Comparison of ENCODE assay signal across 1 cellular context in the genomic region with DNA sequence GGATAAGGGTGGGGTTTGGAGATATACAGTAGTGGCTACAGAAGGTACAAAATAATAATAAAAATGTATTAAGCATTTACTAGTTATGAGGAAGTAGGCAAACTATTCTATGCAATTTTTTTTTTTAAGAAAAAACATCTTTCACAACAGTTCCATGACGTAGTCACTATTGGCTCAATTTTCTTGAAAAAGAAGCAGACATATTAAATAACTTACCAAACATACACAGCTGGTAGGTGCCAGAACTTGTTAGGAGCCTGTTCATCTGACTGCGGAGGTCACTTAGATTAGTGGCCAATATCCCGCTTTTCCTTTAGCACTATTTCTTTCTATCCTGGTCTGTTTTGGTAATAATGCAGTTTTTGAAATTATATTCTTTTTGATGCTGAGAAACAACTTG.
TF ChIP-seq lines count a peak whose summit lies in the region.

No MANE protein-coding gene starts in this region.

TF ChIP-seq in HepG2, 621 proteins besides CTCF, POLR2A, EP300 and RAD21 (continued from another document):
- TF ChIP-seq, protein P1, sequence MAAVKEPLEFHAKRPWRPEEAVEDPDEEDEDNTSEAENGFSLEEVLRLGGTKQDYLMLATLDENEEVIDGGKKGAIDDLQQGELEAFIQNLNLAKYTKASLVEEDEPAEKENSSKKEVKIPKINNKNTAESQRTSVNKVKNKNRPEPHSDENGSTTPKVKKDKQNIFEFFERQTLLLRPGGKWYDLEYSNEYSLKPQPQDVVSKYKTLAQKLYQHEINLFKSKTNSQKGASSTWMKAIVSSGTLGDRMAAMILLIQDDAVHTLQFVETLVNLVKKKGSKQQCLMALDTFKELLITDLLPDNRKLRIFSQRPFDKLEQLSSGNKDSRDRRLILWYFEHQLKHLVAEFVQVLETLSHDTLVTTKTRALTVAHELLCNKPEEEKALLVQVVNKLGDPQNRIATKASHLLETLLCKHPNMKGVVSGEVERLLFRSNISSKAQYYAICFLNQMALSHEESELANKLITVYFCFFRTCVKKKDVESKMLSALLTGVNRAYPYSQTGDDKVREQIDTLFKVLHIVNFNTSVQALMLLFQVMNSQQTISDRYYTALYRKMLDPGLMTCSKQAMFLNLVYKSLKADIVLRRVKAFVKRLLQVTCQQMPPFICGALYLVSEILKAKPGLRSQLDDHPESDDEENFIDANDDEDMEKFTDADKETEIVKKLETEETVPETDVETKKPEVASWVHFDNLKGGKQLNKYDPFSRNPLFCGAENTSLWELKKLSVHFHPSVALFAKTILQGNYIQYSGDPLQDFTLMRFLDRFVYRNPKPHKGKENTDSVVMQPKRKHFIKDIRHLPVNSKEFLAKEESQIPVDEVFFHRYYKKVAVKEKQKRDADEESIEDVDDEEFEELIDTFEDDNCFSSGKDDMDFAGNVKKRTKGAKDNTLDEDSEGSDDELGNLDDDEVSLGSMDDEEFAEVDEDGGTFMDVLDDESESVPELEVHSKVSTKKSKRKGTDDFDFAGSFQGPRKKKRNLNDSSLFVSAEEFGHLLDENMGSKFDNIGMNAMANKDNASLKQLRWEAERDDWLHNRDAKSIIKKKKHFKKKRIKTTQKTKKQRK (IDR thresholded peaks at IDR 0.05; ENCODE audit: low read length) = no peak
- TF ChIP-seq, protein P2, sequence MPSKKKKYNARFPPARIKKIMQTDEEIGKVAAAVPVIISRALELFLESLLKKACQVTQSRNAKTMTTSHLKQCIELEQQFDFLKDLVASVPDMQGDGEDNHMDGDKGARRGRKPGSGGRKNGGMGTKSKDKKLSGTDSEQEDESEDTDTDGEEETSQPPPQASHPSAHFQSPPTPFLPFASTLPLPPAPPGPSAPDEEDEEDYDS (CRISPR knock-in tag; IDR thresholded peaks at IDR 0.05) = no peak
- no peak for TF ChIP-seq ZNF296 (CRISPR knock-in tag; conservative IDR thresholded peaks at IDR 0.05)
- TF ChIP-seq KLF15 (CRISPR knock-in tag; IDR thresholded peaks at IDR 0.05; ENCODE audit: borderline replicate concordance) = no peak
- no peak for TF ChIP-seq ZNF569 (CRISPR knock-in tag; IDR thresholded peaks at IDR 0.05; ENCODE audit: borderline replicate concordance)
- no peak for TF ChIP-seq KLF13 (CRISPR knock-in tag; IDR thresholded peaks at IDR 0.05)
- no peak for TF ChIP-seq MTA3 (CRISPR knock-in tag; IDR thresholded peaks at IDR 0.05)
- no peak for TF ChIP-seq CC2D1A (CRISPR knock-in tag; IDR thresholded peaks at IDR 0.05)
- no peak for TF ChIP-seq GABPA (IDR thresholded peaks at IDR 0.05; ENCODE audit: low read depth, low read length)
- TF ChIP-seq GABPA (CRISPR knock-in tag; IDR thresholded peaks at IDR 0.05; ENCODE audit: low read depth) = no peak
- TF ChIP-seq NFRKB (IDR thresholded peaks at IDR 0.05) = no peak
- TF ChIP-seq ZNF549 (CRISPR knock-in tag; IDR thresholded peaks at IDR 0.05) = no peak
- TF ChIP-seq ZBTB8A (CRISPR knock-in tag; IDR thresholded peaks at IDR 0.05; ENCODE audit: borderline replicate concordance, low read depth) = no peak
- TF ChIP-seq ZNF34 (CRISPR knock-in tag; IDR thresholded peaks at IDR 0.05; ENCODE audit: borderline replicate concordance) = no peak
- no peak for TF ChIP-seq ARHGAP35 (CRISPR knock-in tag; IDR thresholded peaks at IDR 0.05; ENCODE audit: borderline replicate concordance)
- no peak for TF ChIP-seq ZNF292 (CRISPR knock-in tag; IDR thresholded peaks at IDR 0.05; ENCODE audit: borderline replicate concordance, low read depth)
- TF ChIP-seq SALL1 (CRISPR knock-in tag; IDR thresholded peaks at IDR 0.05) = no peak
- TF ChIP-seq, protein P3, sequence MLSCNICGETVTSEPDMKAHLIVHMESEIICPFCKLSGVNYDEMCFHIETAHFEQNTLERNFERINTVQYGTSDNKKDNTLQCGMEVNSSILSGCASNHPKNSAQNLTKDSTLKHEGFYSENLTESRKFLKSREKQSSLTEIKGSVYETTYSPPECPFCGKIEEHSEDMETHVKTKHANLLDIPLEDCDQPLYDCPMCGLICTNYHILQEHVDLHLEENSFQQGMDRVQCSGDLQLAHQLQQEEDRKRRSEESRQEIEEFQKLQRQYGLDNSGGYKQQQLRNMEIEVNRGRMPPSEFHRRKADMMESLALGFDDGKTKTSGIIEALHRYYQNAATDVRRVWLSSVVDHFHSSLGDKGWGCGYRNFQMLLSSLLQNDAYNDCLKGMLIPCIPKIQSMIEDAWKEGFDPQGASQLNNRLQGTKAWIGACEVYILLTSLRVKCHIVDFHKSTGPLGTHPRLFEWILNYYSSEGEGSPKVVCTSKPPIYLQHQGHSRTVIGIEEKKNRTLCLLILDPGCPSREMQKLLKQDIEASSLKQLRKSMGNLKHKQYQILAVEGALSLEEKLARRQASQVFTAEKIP (CRISPR knock-in tag; IDR thresholded peaks at IDR 0.05; ENCODE audit: borderline replicate concordance) = no peak
- no peak for TF ChIP-seq ZNF263 (CRISPR knock-in tag; IDR thresholded peaks at IDR 0.05)
TF ChIP-seq in HepG2: peak in this region for 0.
